ENCODE assay signal across 3 cellular contexts in genomic region chr14:103045387-103045869, GRCh38.
TF ChIP-seq lines count a peak whose summit lies in the region.

No MANE protein-coding gene starts in this region.

TF ChIP-seq in liver, 16 proteins besides CTCF, POLR2A, EP300 and RAD21:
- TF ChIP-seq EGR1 (IDR thresholded peaks at IDR 0.05; ENCODE audit: low read depth in 2 of 2) (no peak), REST (IDR thresholded peaks at IDR 0.05) (peak; percentile 69)

TF ChIP-seq in HepG2, 621 proteins besides CTCF, POLR2A, EP300 and RAD21:
- TF ChIP-seq ZNF234 (CRISPR knock-in tag; conservative IDR thresholded peaks at IDR 0.05) (no peak), ZNF724P (CRISPR knock-in tag; IDR thresholded peaks at IDR 0.05; ENCODE audit: borderline replicate concordance) (no peak), ZNF629 (CRISPR knock-in tag; conservative IDR thresholded peaks at IDR 0.05) (no peak), ZNF382 (CRISPR knock-in tag; IDR thresholded peaks at IDR 0.05; ENCODE audit: borderline replicate concordance) (no peak), REST (IDR thresholded peaks at IDR 0.05; ENCODE audit: borderline replicate concordance in 1 of 2, low read depth in 1 of 2, low read length in 2 of 2) (peak in 1 of 2 experiments; percentile 36; a peak in 2 of 4 replicates), DZIP1 (CRISPR knock-in tag; IDR thresholded peaks at IDR 0.05) (no peak), ZNF691 (CRISPR knock-in tag; IDR thresholded peaks at IDR 0.05; ENCODE audit: borderline replicate concordance, low read depth) (no peak)
- TF ChIP-seq, protein P1, sequence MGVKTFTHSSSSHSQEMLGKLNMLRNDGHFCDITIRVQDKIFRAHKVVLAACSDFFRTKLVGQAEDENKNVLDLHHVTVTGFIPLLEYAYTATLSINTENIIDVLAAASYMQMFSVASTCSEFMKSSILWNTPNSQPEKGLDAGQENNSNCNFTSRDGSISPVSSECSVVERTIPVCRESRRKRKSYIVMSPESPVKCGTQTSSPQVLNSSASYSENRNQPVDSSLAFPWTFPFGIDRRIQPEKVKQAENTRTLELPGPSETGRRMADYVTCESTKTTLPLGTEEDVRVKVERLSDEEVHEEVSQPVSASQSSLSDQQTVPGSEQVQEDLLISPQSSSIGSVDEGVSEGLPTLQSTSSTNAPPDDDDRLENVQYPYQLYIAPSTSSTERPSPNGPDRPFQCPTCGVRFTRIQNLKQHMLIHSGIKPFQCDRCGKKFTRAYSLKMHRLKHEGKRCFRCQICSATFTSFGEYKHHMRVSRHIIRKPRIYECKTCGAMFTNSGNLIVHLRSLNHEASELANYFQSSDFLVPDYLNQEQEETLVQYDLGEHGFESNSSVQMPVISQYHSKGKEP (CRISPR knock-in tag; IDR thresholded peaks at IDR 0.05): no peak

TF ChIP-seq in Ishikawa, 13 proteins besides CTCF, POLR2A, EP300 and RAD21:
- no peak for TF ChIP-seq NFIC (IDR thresholded peaks at IDR 0.05)
- TF ChIP-seq REST (IDR thresholded peaks at IDR 0.05; ENCODE audit: low read depth): peak; percentile 77
TF ChIP-seq in Ishikawa: peak in this region for 1.
